In the genomic region with DNA sequence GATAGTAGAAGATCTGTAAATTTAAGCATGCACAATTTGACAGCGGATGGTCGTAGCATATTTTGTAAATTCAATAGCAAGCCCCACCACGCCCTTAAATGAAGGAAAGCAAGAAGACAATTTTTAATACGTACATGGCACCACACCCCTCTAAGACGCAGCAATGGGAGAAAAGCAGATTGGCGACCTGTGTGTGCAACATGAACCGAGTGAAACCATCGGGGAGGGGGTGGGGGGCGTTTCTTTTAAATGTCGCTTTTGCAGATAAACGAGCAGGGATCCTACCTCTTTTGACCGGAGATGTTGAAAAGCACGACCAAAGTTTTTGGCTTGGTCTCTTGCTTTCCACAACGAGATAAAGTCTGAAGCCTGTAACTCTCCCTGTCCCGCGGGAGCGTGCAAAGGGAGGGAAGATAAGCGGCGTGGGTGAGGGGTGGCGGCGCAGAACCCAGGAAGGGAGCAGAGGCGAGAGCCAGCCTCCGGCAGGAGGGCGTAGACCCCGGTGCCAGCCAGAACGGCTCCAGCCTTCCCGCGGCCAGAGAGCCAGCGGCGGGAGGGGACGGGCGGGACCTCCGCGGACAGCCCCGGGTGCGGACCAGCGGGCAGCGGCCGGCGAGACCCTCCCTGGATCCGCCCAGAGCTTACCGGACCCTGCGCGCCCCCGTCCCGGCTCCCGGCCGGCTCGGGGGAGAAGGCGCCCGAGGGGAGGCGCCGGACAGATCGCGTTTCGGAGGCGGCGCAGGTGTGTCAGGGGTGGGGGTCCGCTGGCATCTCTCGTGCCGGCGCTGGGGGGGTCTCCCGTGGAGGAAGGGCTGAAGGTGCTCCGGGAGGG, we compare ENCODE assay signal across 2 cellular contexts.
TF ChIP-seq lines count a peak whose summit lies in the region.

Gene CHL1 (plus strand): TSS at position 442 of the 832 bp plus-strand sequence. CDS start 123,014 bp downstream, outside the sequence.

TF ChIP-seq in A549, 52 proteins besides CTCF, POLR2A, EP300 and RAD21 (continued from another document):
- TF ChIP-seq SMC3 (IDR thresholded peaks at IDR 0.05) = no peak
- no peak for TF ChIP-seq ZC3H11A (IDR thresholded peaks at IDR 0.05)
- no peak for TF ChIP-seq MYC (IDR thresholded peaks at IDR 0.05; ENCODE audit: borderline replicate concordance, low read length)
- no peak for TF ChIP-seq BHLHE40 (IDR thresholded peaks at IDR 0.05; ENCODE audit: low read depth, low read length)
- TF ChIP-seq CBX8 (IDR thresholded peaks at IDR 0.05) = no peak
- no peak for TF ChIP-seq RCOR1 (IDR thresholded peaks at IDR 0.05; ENCODE audit: low read depth, low read length)
TF ChIP-seq in A549: peak in this region for 0.

TF ChIP-seq in HEK293T, 16 proteins besides CTCF, POLR2A, EP300 and RAD21:
- TF ChIP-seq HDGF (IDR thresholded peaks at IDR 0.05; ENCODE audit: borderline replicate concordance) (no peak), LEF1 (IDR thresholded peaks at IDR 0.05; ENCODE audit: borderline replicate concordance) (no peak), CTBP1 (IDR thresholded peaks at IDR 0.05; ENCODE audit: borderline replicate concordance) (no peak), NFRKB (IDR thresholded peaks at IDR 0.05) (no peak), SP1 (IDR thresholded peaks at IDR 0.05) (no peak), ARNT (IDR thresholded peaks at IDR 0.05) (no peak), FOXA1 (IDR thresholded peaks at IDR 0.05) (no peak), ELF4 (IDR thresholded peaks at IDR 0.05) (no peak), BHLHE40 (IDR thresholded peaks at IDR 0.05; ENCODE audit: borderline replicate concordance) (no peak), ZNF384 (IDR thresholded peaks at IDR 0.05) (no peak), FOXM1 (IDR thresholded peaks at IDR 0.05; ENCODE audit: borderline replicate concordance) (no peak)
